Comparison of ENCODE assay signal across 8 cellular contexts in the genomic region with DNA sequence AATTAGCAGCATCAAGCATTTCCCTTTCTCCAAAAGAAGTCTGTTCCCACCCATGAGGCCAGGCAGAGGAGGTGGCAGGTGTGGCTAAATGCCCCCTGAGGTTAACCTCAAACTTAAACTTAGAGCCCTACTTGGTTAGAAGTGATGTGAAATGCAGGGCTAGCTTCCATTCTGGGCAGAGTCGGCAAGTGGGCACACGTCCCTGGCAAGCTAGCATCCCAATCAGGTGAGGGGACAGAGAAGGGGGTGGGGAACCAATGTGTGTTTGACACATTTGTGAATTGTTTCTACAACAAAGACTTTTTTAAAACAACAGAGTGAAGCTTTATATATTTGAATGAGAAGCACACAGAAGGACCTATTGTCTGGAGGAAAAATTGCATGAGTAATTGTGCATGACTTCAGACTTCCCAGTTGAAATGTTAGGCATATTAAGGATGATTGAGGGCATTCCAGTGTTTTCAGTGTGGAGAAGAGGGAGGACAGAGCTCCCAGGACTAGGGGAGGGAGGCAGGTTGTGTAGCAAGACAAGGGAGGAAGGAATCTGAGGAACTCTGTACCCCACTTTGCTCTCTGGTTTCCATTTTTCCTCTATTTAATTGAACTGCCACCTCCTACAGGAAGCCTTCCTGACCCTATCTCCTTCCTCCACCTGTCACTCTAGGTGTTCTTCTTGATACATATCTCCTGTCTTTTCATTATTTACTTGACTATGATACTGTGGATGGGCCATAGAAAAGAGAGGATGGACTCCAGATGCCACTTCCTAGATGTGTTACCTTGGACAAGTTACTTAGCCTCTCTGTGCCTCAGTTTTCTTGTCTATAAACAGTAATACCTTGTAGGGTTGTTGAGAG.
DNase-seq lines count a peak whose midpoint lies in the region; ATAC-seq, FAIRE-seq and TF ChIP-seq lines count a peak whose summit lies in the region.

No MANE protein-coding gene starts in this region.

- no peak overlapping the region for H3K4me3 ChIP-seq in bronchial epithelial cell (ENCODE audit: low read depth, low read length)
- no peak overlapping the region for H3K4me3 ChIP-seq in neural progenitor cell
- no peak overlapping the region for H3K4me3 ChIP-seq in brain microvascular endothelial cell (ENCODE audit: low read depth, low read length)

- peak; percentile 49 for ATAC-seq in HG02759 (IDR thresholded peaks at IDR 0.05; ENCODE audit: unreplicated experiment)

- DNase-seq in COLO829 (ENCODE audit: low spot score) (peak; percentile 59), bronchial epithelial cell (ENCODE audit: low read depth) (peak; percentile 66), GOT3 (lab: John Stamatoyannopoulos, UW) (no peak), neural progenitor cell (ENCODE audit: low spot score) (no peak), brain microvascular endothelial cell (no peak), NCI-H146 (lab: John Stamatoyannopoulos, UW) (no peak)

- H3K27me3 ChIP-seq in bronchial epithelial cell (ENCODE audit: control insufficient read depth, insufficient read depth, low read length) (no peaks in the 10 kb centered on the region), neural progenitor cell (no peaks in the 10 kb centered on the region), brain microvascular endothelial cell (replicated peaks) (no peaks in the 10 kb centered on the region)

- no peak overlapping the region for H2AFZ ChIP-seq in neural progenitor cell (replicated peaks)

- no peaks in the 10 kb centered on the region for H4K20me1 ChIP-seq in neural progenitor cell (ENCODE audit: low read depth)

- H3K4me1 Mint-ChIP-seq in nephron (peaks cover 44% of the 10 kb centered on the region), neural progenitor cell (peaks cover 15% of the 10 kb centered on the region)

- H3K27ac ChIP-seq in neural progenitor cell: no peak overlapping the region
- no peak overlapping the region for H3K27ac ChIP-seq in brain microvascular endothelial cell

- H3K27ac Mint-ChIP-seq in nephron: peak overlapping the region; percentile 90 to 98 (median 91)
- H3K27ac Mint-ChIP-seq in neural progenitor cell: no peak overlapping the region

- H3K36me3 ChIP-seq in bronchial epithelial cell (ENCODE audit: control insufficient read depth, insufficient read depth, low read length) (no peaks in the 10 kb centered on the region), neural progenitor cell (no peaks in the 10 kb centered on the region), brain microvascular endothelial cell (replicated peaks) (no peaks in the 10 kb centered on the region)

- in situ Hi-C loops in brain microvascular endothelial cell (cut with HindIII; ENCODE audit: low pct_ligation_motif_present, low sequenced_read_pairs): no loop called here

- no peaks in the 10 kb centered on the region for H3K79me2 ChIP-seq in neural progenitor cell (ENCODE audit: low read depth)

- H3K36me3 Mint-ChIP-seq in nephron (ENCODE audit: low read depth): no peaks in the 10 kb centered on the region
- no peaks in the 10 kb centered on the region for H3K36me3 Mint-ChIP-seq in neural progenitor cell

- H3K9ac ChIP-seq in neural progenitor cell: no peak overlapping the region

- H3K27me3 Mint-ChIP-seq in nephron (ENCODE audit: low read depth) (no peaks in the 10 kb centered on the region), neural progenitor cell (ENCODE audit: insufficient read depth, low read depth) (peaks cover 2% of the 10 kb centered on the region)

- FAIRE-seq in bronchial epithelial cell (lab: Jason Lieb, UNC): no peak

- TF ChIP-seq CTCF in bronchial epithelial cell (IDR thresholded peaks at IDR 0.05; ENCODE audit: insufficient read depth, low read length, severe bottlenecking) (no peak), nephron (IDR thresholded peaks at IDR 0.05; ENCODE audit: unreplicated experiment in 3 of 3) (no peak), neural progenitor cell (IDR thresholded peaks at IDR 0.05) (no peak), brain microvascular endothelial cell (IDR thresholded peaks at IDR 0.05; ENCODE audit: low read depth, low read length, missing control alignments) (no peak)

- H3K9me3 ChIP-seq in neural progenitor cell (ENCODE audit: low read depth): no peaks in the 10 kb centered on the region

- no peak overlapping the region for H3K4me2 ChIP-seq in neural progenitor cell

- no peaks in the 10 kb centered on the region for H3K9me3 Mint-ChIP-seq in nephron
- no peaks in the 10 kb centered on the region for H3K9me3 Mint-ChIP-seq in neural progenitor cell

- H3F3A ChIP-seq in neural progenitor cell (ENCODE audit: low read depth): no peaks in the 10 kb centered on the region

- no peak overlapping the region for H3K4me3 Mint-ChIP-seq in nephron
- no peak overlapping the region for H3K4me3 Mint-ChIP-seq in neural progenitor cell

- peaks cover 8% of the 10 kb centered on the region for H3K4me1 ChIP-seq in neural progenitor cell

Comparison
In these comparisons a context has a peak if more than half of its experiments do, and no peak if none do; other contexts are left out.
1. DNase-seq: peak in COLO829 (single experiment) and bronchial epithelial cell (single experiment); none in GOT3 (single experiment), neural progenitor cell (single experiment), brain microvascular endothelial cell (single experiment) and NCI-H146 (single experiment).